In genomic region chr12:79978692-79979091, GRCh38 we compare ENCODE assay signal across 27 cellular contexts.
"Had no signal": no experiment of that assay in that cellular context is flagged by ENCODE, and none has a peak within 500 bp of the region (broad histone marks: within the 10 kb centered on the region; RNA-seq: fewer than 3 reads in every experiment).

No MANE protein-coding gene starts in this region.

- H3K9me3 Mint-ChIP-seq: dendritic cell treated with granulocyte-macrophage colony-stimulating factor and Interleukin-4, amounts not matched to agents 40 ng/mL and 50 ng/mL, for 4 days; effector memory CD8-positive, alpha-beta T cell; endodermal cell had no signal

- H3K27ac ChIP-seq: colonic mucosa, coronary artery, dorsolateral prefrontal cortex, epithelial cell of prostate, esophagus muscularis mucosa, esophagus squamous epithelium, foreskin keratinocyte, gastrocnemius medialis, gastroesophageal sphincter, heart left ventricle, heart right ventricle, hepatocyte had no signal

- H3K27me3 ChIP-seq: colonic mucosa, dorsolateral prefrontal cortex, esophagus muscularis mucosa, esophagus squamous epithelium, foreskin keratinocyte, gastrocnemius medialis, gastroesophageal sphincter, heart left ventricle, heart right ventricle, hepatocyte had no signal

- H3K4me3 ChIP-seq: colonic mucosa, coronary artery, dorsolateral prefrontal cortex, esophagus muscularis mucosa, esophagus squamous epithelium, gastrocnemius medialis, gastroesophageal sphincter, heart left ventricle, heart right ventricle, hepatocyte had no signal

- H3K79me2 ChIP-seq: hepatocyte had no signal

- H3K27ac Mint-ChIP-seq: dendritic cell treated with granulocyte-macrophage colony-stimulating factor and Interleukin-4, amounts not matched to agents 40 ng/mL and 50 ng/mL, for 4 days; effector memory CD8-positive, alpha-beta T cell; endodermal cell had no signal

- H3K4me1 ChIP-seq: colonic mucosa had no signal

- DNase-seq: colonic mucosa; cortex of kidney; dermis blood vessel endothelial cell; dorsolateral prefrontal cortex; effector CD4-positive, alpha-beta T cell; effector CD8-positive, alpha-beta T cell; effector memory CD4-positive, alpha-beta T cell; effector memory CD8-positive, alpha-beta T cell; endodermal cell; erythroblast; esophagus squamous epithelium; foreskin fibroblast; foreskin keratinocyte; foreskin melanocyte; gastrocnemius medialis; glutamatergic neuron; head of caudate nucleus; heart left ventricle; heart right ventricle had no signal

- H2AFZ ChIP-seq: hepatocyte had no signal

- H3K9me3 ChIP-seq: colonic mucosa, esophagus muscularis mucosa, esophagus squamous epithelium, gastrocnemius medialis, gastroesophageal sphincter, heart left ventricle, heart right ventricle had no signal

- H3K4me3 Mint-ChIP-seq: dendritic cell treated with granulocyte-macrophage colony-stimulating factor and Interleukin-4, amounts not matched to agents 40 ng/mL and 50 ng/mL, for 4 days; effector memory CD8-positive, alpha-beta T cell; endodermal cell had no signal

- H3K4me2 ChIP-seq: hepatocyte had no signal

- FAIRE-seq: endometrium, frontal cortex had no signal

- H3K27me3 Mint-ChIP-seq: dendritic cell treated with granulocyte-macrophage colony-stimulating factor and Interleukin-4, amounts not matched to agents 40 ng/mL and 50 ng/mL, for 4 days had no signal

- H3K36me3 ChIP-seq: colonic mucosa, esophagus muscularis mucosa, esophagus squamous epithelium, gastrocnemius medialis, gastroesophageal sphincter, heart left ventricle, heart right ventricle had no signal
